In the genomic region with DNA sequence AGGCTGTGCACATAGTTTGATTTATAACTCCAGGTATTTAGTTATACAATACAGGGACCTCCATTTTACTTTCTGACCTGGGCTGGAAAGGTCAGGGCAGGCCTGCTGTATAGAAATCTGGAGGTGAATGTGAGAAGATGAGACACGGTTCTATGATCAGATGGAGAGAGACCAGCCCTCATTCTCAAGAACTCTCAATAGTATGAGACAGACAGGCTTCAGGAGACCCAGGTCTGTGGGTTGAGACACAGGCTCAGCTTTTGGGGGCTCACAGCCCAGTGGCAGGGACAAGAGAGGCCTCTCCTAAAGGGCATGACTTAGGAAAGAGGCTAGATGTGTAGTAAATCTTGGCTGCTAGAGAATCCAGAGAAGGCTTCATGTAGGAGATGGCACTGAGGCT, we compare ENCODE assay signal across 20 cellular contexts. TPM values are rescaled to one million over a fixed set of nuclear protein-coding genes. Genes with fewer than 3 reads are reported as not detected.
"Had no signal": no experiment of that assay in that cellular context is flagged by ENCODE, and none has a peak within 500 bp of the region (broad histone marks: within the 10 kb centered on the region; RNA-seq: fewer than 3 reads in every experiment).

No MANE protein-coding gene starts in this region.

- H3K27ac ChIP-seq: body of pancreas, dorsolateral prefrontal cortex, epithelial cell of prostate, left lung, parathyroid adenoma, skin epidermis, tibial nerve had no signal

- H3K27me3 ChIP-seq: body of pancreas had no signal

- H3K27ac Mint-ChIP-seq: activated CD4-positive, alpha-beta memory T cell treated with anti-CD3 and anti-CD28 coated beads, Interleukin-2, amount 10 ng/mL, durations not matched to agents 7 days and 5 days; activated CD4-positive, alpha-beta T cell treated with anti-CD3 and anti-CD28 coated beads for 36 hours; activated naive CD8-positive, alpha-beta T cell treated with anti-CD3 and anti-CD28 coated beads, Interleukin-2, amount 10 ng/mL, durations not matched to agents 7 days and 5 days; activated T-cell treated with anti-CD3 and anti-CD28 coated beads, Interleukin-2, amount 50 U/mL, for 72 hours; naive B cell; T-helper 2 cell treated with Interferon-gamma antibody and Interleukin-4, amounts not matched to agents 5 μg/mL and 100 μg/mL, for 36 hours; WTC11 had no signal

- H3K9me3 ChIP-seq: body of pancreas, left lung, mucosa of descending colon, SK-N-SH, tibial nerve had no signal

- H3K4me1 ChIP-seq: body of pancreas, left lung, parathyroid adenoma, tibial nerve had no signal

- DNase-seq: activated CD4-positive, alpha-beta T cell treated with anti-CD3 and anti-CD28 coated beads for 36 hours; activated naive CD8-positive, alpha-beta T cell treated with anti-CD3 and anti-CD28 coated beads, Interleukin-2, amount 10 ng/mL, durations not matched to agents 7 days and 5 days; activated T-cell treated with anti-CD3 and anti-CD28 coated beads, Interleukin-2, amount 50 U/mL, for 72 hours; central memory CD4-positive, alpha-beta T cell; foreskin melanocyte; naive B cell; SK-N-SH; stimulated activated naive CD8-positive, alpha-beta T cell treated with anti-CD3 and anti-CD28 coated beads, Interleukin-15, Interleukin-2, amounts not matched to agents 100 U/mL and 50 U/mL, for 24 hours had no signal

- H3K36me3 ChIP-seq: left lung, tibial nerve had no signal

- H3K4me3 Mint-ChIP-seq: activated CD4-positive, alpha-beta memory T cell treated with anti-CD3 and anti-CD28 coated beads, Interleukin-2, amount 10 ng/mL, durations not matched to agents 7 days and 5 days; activated CD4-positive, alpha-beta T cell treated with anti-CD3 and anti-CD28 coated beads for 36 hours; activated naive CD8-positive, alpha-beta T cell treated with anti-CD3 and anti-CD28 coated beads, Interleukin-2, amount 10 ng/mL, durations not matched to agents 7 days and 5 days; activated T-cell treated with anti-CD3 and anti-CD28 coated beads, Interleukin-2, amount 50 U/mL, for 72 hours; T-helper 2 cell treated with Interferon-gamma antibody and Interleukin-4, amounts not matched to agents 5 μg/mL and 100 μg/mL, for 36 hours; WTC11 had no signal

- H3K36me3 Mint-ChIP-seq: activated naive CD8-positive, alpha-beta T cell treated with anti-CD3 and anti-CD28 coated beads, Interleukin-2, amount 10 ng/mL, durations not matched to agents 7 days and 5 days; naive B cell; WTC11 had no signal

- H3K9me3 Mint-ChIP-seq: activated CD4-positive, alpha-beta memory T cell treated with anti-CD3 and anti-CD28 coated beads, Interleukin-2, amount 10 ng/mL, durations not matched to agents 7 days and 5 days; activated naive CD8-positive, alpha-beta T cell treated with anti-CD3 and anti-CD28 coated beads, Interleukin-2, amount 10 ng/mL, durations not matched to agents 7 days and 5 days; activated T-cell treated with anti-CD3 and anti-CD28 coated beads, Interleukin-2, amount 50 U/mL, for 72 hours; naive B cell; T-helper 2 cell treated with Interferon-gamma antibody and Interleukin-4, amounts not matched to agents 5 μg/mL and 100 μg/mL, for 36 hours; WTC11 had no signal

- H3K4me3 ChIP-seq: body of pancreas, dorsolateral prefrontal cortex, left lung, mucosa of descending colon, skin epidermis, tibial nerve had no signal

- ATAC-seq: activated CD4-positive, alpha-beta T cell treated with anti-CD3 and anti-CD28 coated beads for 36 hours; activated T-cell treated with anti-CD3 and anti-CD28 coated beads, Interleukin-2, amount 50 U/mL, for 72 hours; body of pancreas; mucosa of descending colon; stimulated activated naive CD8-positive, alpha-beta T cell treated with anti-CD3 and anti-CD28 coated beads, Interleukin-15, Interleukin-2, amounts not matched to agents 100 U/mL and 50 U/mL, for 24 hours had no signal

- H3K4me1 Mint-ChIP-seq: activated CD4-positive, alpha-beta memory T cell treated with anti-CD3 and anti-CD28 coated beads, Interleukin-2, amount 10 ng/mL, durations not matched to agents 7 days and 5 days; activated CD4-positive, alpha-beta T cell treated with anti-CD3 and anti-CD28 coated beads for 36 hours had no signal

RNA-seq across cellular contexts. Expression of gene ATP6V1B1, which starts 0.7 kb away (rescaled TPM):
- total RNA-seq: activated CD4-positive, alpha-beta memory T cell treated with anti-CD3 and anti-CD28 coated beads, Interleukin-2, amount 10 ng/mL, durations not matched to agents 7 days and 5 days; activated CD4-positive, alpha-beta T cell treated with anti-CD3 and anti-CD28 coated beads for 36 hours; activated naive CD8-positive, alpha-beta T cell treated with anti-CD3 and anti-CD28 coated beads, Interleukin-2, amount 10 ng/mL, durations not matched to agents 7 days and 5 days; activated T-cell treated with anti-CD3 and anti-CD28 coated beads, Interleukin-2, amount 50 U/mL, for 72 hours; mucosa of descending colon; WTC11 had no signal
- polyA plus RNA-seq: keratinocyte had no signal

RNA-seq across cellular contexts. Expression of gene VAX2, which starts 34.6 kb away (rescaled TPM):
- total RNA-seq: activated CD4-positive, alpha-beta memory T cell treated with anti-CD3 and anti-CD28 coated beads, Interleukin-2, amount 10 ng/mL, durations not matched to agents 7 days and 5 days; activated CD4-positive, alpha-beta T cell treated with anti-CD3 and anti-CD28 coated beads for 36 hours; activated naive CD8-positive, alpha-beta T cell treated with anti-CD3 and anti-CD28 coated beads, Interleukin-2, amount 10 ng/mL, durations not matched to agents 7 days and 5 days; activated T-cell treated with anti-CD3 and anti-CD28 coated beads, Interleukin-2, amount 50 U/mL, for 72 hours; WTC11 had no signal

RNA-seq across cellular contexts. Expression of gene ANKRD53, which starts 43.4 kb away (rescaled TPM):
- total RNA-seq: activated CD4-positive, alpha-beta memory T cell treated with anti-CD3 and anti-CD28 coated beads, Interleukin-2, amount 10 ng/mL, durations not matched to agents 7 days and 5 days had no signal
- polyA plus RNA-seq: keratinocyte had no signal
